18 cellular contexts compared by ENCODE assay signal in genomic region chr5:110268985-110269384, GRCh38.
"Had no signal": no experiment of that assay in that cellular context is flagged by ENCODE, and none has a peak within 500 bp of the region (broad histone marks: within the 10 kb centered on the region; RNA-seq: fewer than 3 reads in every experiment).

No MANE protein-coding gene starts in this region.

- H3K27me3 ChIP-seq: breast epithelium, dorsolateral prefrontal cortex, foreskin keratinocyte, heart right ventricle, left lung, stomach, thyroid gland, uterus had no signal

- H3K4me3 ChIP-seq: breast epithelium, dorsolateral prefrontal cortex, heart right ventricle, left lung, skin epidermis, stomach, thyroid gland, uterus had no signal

- H3K79me2 ChIP-seq: parathyroid adenoma had no signal

- H3K4me1 ChIP-seq: breast epithelium, foreskin keratinocyte, left lung, parathyroid adenoma, thyroid gland had no signal

- H3K27ac ChIP-seq: breast epithelium, dorsolateral prefrontal cortex, foreskin keratinocyte, heart right ventricle, left lung, parathyroid adenoma, skin epidermis, stomach, thyroid gland, uterus had no signal

- H3K27ac Mint-ChIP-seq: activated naive CD8-positive, alpha-beta T cell treated with anti-CD3 and anti-CD28 coated beads, Interleukin-2, amount 10 ng/mL, durations not matched to agents 7 days and 5 days had no signal

- H3K36me3 Mint-ChIP-seq: activated naive CD8-positive, alpha-beta T cell treated with anti-CD3 and anti-CD28 coated beads, Interleukin-2, amount 10 ng/mL, durations not matched to agents 7 days and 5 days had no signal

- ATAC-seq: foreskin keratinocyte, heart right ventricle, left lung had no signal

- H3K4me3 Mint-ChIP-seq: activated naive CD8-positive, alpha-beta T cell treated with anti-CD3 and anti-CD28 coated beads, Interleukin-2, amount 10 ng/mL, durations not matched to agents 7 days and 5 days had no signal

- H3K9ac ChIP-seq: parathyroid adenoma had no signal

- H3K27me3 Mint-ChIP-seq: activated naive CD8-positive, alpha-beta T cell treated with anti-CD3 and anti-CD28 coated beads, Interleukin-2, amount 10 ng/mL, durations not matched to agents 7 days and 5 days had no signal

- DNase-seq: activated gamma-delta T cell; activated naive CD8-positive, alpha-beta T cell treated with anti-CD3 and anti-CD28 coated beads, Interleukin-2, amount 10 ng/mL, durations not matched to agents 7 days and 5 days; activated T-cell treated with anti-CD3 and anti-CD28 coated beads, Interleukin-2, amount 50 U/mL, for 1 hour; anterior cingulate cortex; dorsolateral prefrontal cortex; foreskin keratinocyte; heart right ventricle; left lung; mesenchymal stem cell; retina; stimulated activated CD4-positive, alpha-beta T cell treated with anti-CD3 and anti-CD28 coated beads, Interleukin-4, amount 100 ng/mL, for 4 hours; stomach; T-helper 2 cell; thyroid gland; uterus had no signal

- H2AFZ ChIP-seq: parathyroid adenoma had no signal

- H3K36me3 ChIP-seq: breast epithelium, heart right ventricle, left lung, stomach, thyroid gland, uterus had no signal

- H3K9me3 ChIP-seq: breast epithelium, heart right ventricle, left lung, stomach, thyroid gland, uterus had no signal
